10 cellular contexts compared by ENCODE assay signal in genomic region chr7:157792954-157793353, GRCh38.
"Had no signal": no experiment of that assay in that cellular context is flagged by ENCODE, and none has a peak within 500 bp of the region (broad histone marks: within the 10 kb centered on the region; RNA-seq: fewer than 3 reads in every experiment).

No MANE protein-coding gene starts in this region.

- H3K27ac ChIP-seq: adrenal gland, esophagus muscularis mucosa, ovary had no signal

- H3K36me3 ChIP-seq: adrenal gland, esophagus muscularis mucosa, ovary had no signal

- H3K27me3 ChIP-seq: adrenal gland, ovary had no signal

- H3K4me3 Mint-ChIP-seq: activated CD4-positive, alpha-beta memory T cell treated with anti-CD3 and anti-CD28 coated beads, Interleukin-2, amount 10 ng/mL, durations not matched to agents 7 days and 5 days; activated naive CD4-positive, alpha-beta T cell treated with anti-CD3 and anti-CD28 coated beads, Interleukin-2, amount 50 U/mL, for 24 hours; activated T-cell treated with anti-CD3 and anti-CD28 coated beads, Interleukin-2, amount 50 U/mL, for 24 hours; stimulated activated effector memory CD8-positive, alpha-beta T cell treated with anti-CD3 and anti-CD28 coated beads, Interleukin-12 subunit alpha, Interleukin-12 subunit beta, amount 100 ng/mL, for 72 hours had no signal

- H3K27ac Mint-ChIP-seq: activated CD4-positive, alpha-beta memory T cell treated with anti-CD3 and anti-CD28 coated beads, Interleukin-2, amount 10 ng/mL, durations not matched to agents 7 days and 5 days; activated naive CD4-positive, alpha-beta T cell treated with anti-CD3 and anti-CD28 coated beads, Interleukin-2, amount 50 U/mL, for 24 hours; activated T-cell treated with anti-CD3 and anti-CD28 coated beads, Interleukin-2, amount 50 U/mL, for 24 hours; stimulated activated effector memory CD8-positive, alpha-beta T cell treated with anti-CD3 and anti-CD28 coated beads, Interleukin-12 subunit alpha, Interleukin-12 subunit beta, amount 100 ng/mL, for 72 hours had no signal

- H3K27me3 Mint-ChIP-seq: activated CD4-positive, alpha-beta memory T cell treated with anti-CD3 and anti-CD28 coated beads, Interleukin-2, amount 10 ng/mL, durations not matched to agents 7 days and 5 days; activated naive CD4-positive, alpha-beta T cell treated with anti-CD3 and anti-CD28 coated beads, Interleukin-2, amount 50 U/mL, for 24 hours had no signal

- H3K4me1 Mint-ChIP-seq: activated CD4-positive, alpha-beta memory T cell treated with anti-CD3 and anti-CD28 coated beads, Interleukin-2, amount 10 ng/mL, durations not matched to agents 7 days and 5 days; stimulated activated effector memory CD8-positive, alpha-beta T cell treated with anti-CD3 and anti-CD28 coated beads, Interleukin-12 subunit alpha, Interleukin-12 subunit beta, amount 100 ng/mL, for 72 hours had no signal

- H3K9me3 ChIP-seq: adrenal gland, esophagus muscularis mucosa, ovary had no signal

- H3K4me1 ChIP-seq: adrenal gland, esophagus muscularis mucosa had no signal

- ATAC-seq: stimulated activated effector memory CD8-positive, alpha-beta T cell treated with anti-CD3 and anti-CD28 coated beads, Interleukin-12 subunit alpha, Interleukin-12 subunit beta, amount 100 ng/mL, for 72 hours had no signal

- H3K4me3 ChIP-seq: adrenal gland, esophagus muscularis mucosa, lung, ovary had no signal

- H3K36me3 Mint-ChIP-seq: activated naive CD4-positive, alpha-beta T cell treated with anti-CD3 and anti-CD28 coated beads, Interleukin-2, amount 50 U/mL, for 24 hours; stimulated activated effector memory CD8-positive, alpha-beta T cell treated with anti-CD3 and anti-CD28 coated beads, Interleukin-12 subunit alpha, Interleukin-12 subunit beta, amount 100 ng/mL, for 72 hours had no signal

- H3K9me3 Mint-ChIP-seq: activated CD4-positive, alpha-beta memory T cell treated with anti-CD3 and anti-CD28 coated beads, Interleukin-2, amount 10 ng/mL, durations not matched to agents 7 days and 5 days; activated naive CD4-positive, alpha-beta T cell treated with anti-CD3 and anti-CD28 coated beads, Interleukin-2, amount 50 U/mL, for 24 hours; activated T-cell treated with anti-CD3 and anti-CD28 coated beads, Interleukin-2, amount 50 U/mL, for 24 hours; stimulated activated effector memory CD8-positive, alpha-beta T cell treated with anti-CD3 and anti-CD28 coated beads, Interleukin-12 subunit alpha, Interleukin-12 subunit beta, amount 100 ng/mL, for 72 hours had no signal

- DNase-seq: activated CD4-positive, alpha-beta memory T cell treated with anti-CD3 and anti-CD28 coated beads, Interleukin-2, amount 10 ng/mL, durations not matched to agents 7 days and 5 days; activated CD4-positive, alpha-beta T cell treated with anti-CD3 and anti-CD28 coated beads for 4 hours; activated T-cell treated with anti-CD3 and anti-CD28 coated beads, Interleukin-2, amount 50 U/mL, for 24 hours; adrenal gland; midbrain; ovary had no signal
